In genomic region chr15:60301024-60301423, GRCh38 we compare ENCODE assay signal across 2 cellular contexts.
TF ChIP-seq lines count a peak whose summit lies in the region.

No MANE protein-coding gene starts in this region.

TF ChIP-seq in GM23338, 12 proteins besides CTCF, POLR2A, EP300 and RAD21 (continued from another document):
- no peak for TF ChIP-seq REST (IDR thresholded peaks at IDR 0.05; ENCODE audit: unreplicated experiment)
- TF ChIP-seq STAT1 (IDR thresholded peaks at IDR 0.05; ENCODE audit: unreplicated experiment) = no peak
- no peak for TF ChIP-seq POLR2AphosphoS5 (IDR thresholded peaks at IDR 0.05; ENCODE audit: low read depth)
- no peak for TF ChIP-seq ETS1 (IDR thresholded peaks at IDR 0.05)
- TF ChIP-seq NANOG (IDR thresholded peaks at IDR 0.05; ENCODE audit: borderline replicate concordance) = no peak
- TF ChIP-seq JUNB (IDR thresholded peaks at IDR 0.05; ENCODE audit: unreplicated experiment) = no peak
- no peak for TF ChIP-seq CREB1 (CRISPR knock-in tag; IDR thresholded peaks at IDR 0.05; ENCODE audit: low read depth)
- TF ChIP-seq ZNF462 (CRISPR knock-in tag; IDR thresholded peaks at IDR 0.05) = no peak

TF ChIP-seq in WTC11, 78 proteins besides CTCF, POLR2A, EP300 and RAD21 (continued from another document):
- peak; percentile 60; the same call in 1 of the 2 replicates for TF ChIP-seq USF1 (CRISPR knock-in tag; IDR thresholded peaks at IDR 0.05)
